Comparison of ENCODE assay signal across 8 cellular contexts in genomic region chr4:73662709-73663546, GRCh38. TPM values are rescaled to one million over a fixed set of nuclear protein-coding genes. Genes with fewer than 3 reads are reported as not detected.
DNase-seq lines count a peak whose midpoint lies in the region; ATAC-seq and TF ChIP-seq lines count a peak whose summit lies in the region.

No MANE protein-coding gene starts in this region.

- H3K36me3 Mint-ChIP-seq in T-helper 2 cell treated with Interferon-gamma antibody and Interleukin-4, amounts not matched to agents 5 μg/mL and 100 μg/mL, for 36 hours (ENCODE audit: low read depth) = no peaks in the 10 kb centered on the region
- H3K36me3 Mint-ChIP-seq in CD4-positive, alpha-beta memory T cell = no peaks in the 10 kb centered on the region

- ATAC-seq in GM21717 (IDR thresholded peaks at IDR 0.05; ENCODE audit: unreplicated experiment) = peak; percentile 73
- no peak for ATAC-seq in gastroesophageal sphincter

- peaks cover 3% of the 10 kb centered on the region for H3K4me1 Mint-ChIP-seq in T-helper 2 cell treated with Interferon-gamma antibody and Interleukin-4, amounts not matched to agents 5 μg/mL and 100 μg/mL, for 36 hours (ENCODE audit: low read depth)
- no peaks in the 10 kb centered on the region for H3K4me1 Mint-ChIP-seq in CD4-positive, alpha-beta memory T cell

- no peak overlapping the region for H3K4me3 Mint-ChIP-seq in T-helper 2 cell treated with Interferon-gamma antibody and Interleukin-4, amounts not matched to agents 5 μg/mL and 100 μg/mL, for 36 hours
- H3K4me3 Mint-ChIP-seq in CD4-positive, alpha-beta memory T cell = no peak overlapping the region

- DNase-seq in GDM1 (lab: John Stamatoyannopoulos, UW) = peak; percentile 43
- DNase-seq in MM.1S = peak; percentile 20
- DNase-seq in SK-N-DZ (ENCODE audit: low spot score) = peak; percentile 12
- DNase-seq in smooth muscle cell of the brain vasculature (ENCODE audit: low read depth, low spot score) = peak; percentile 49
- no peak for DNase-seq in T-helper 2 cell treated with Interferon-gamma antibody and Interleukin-4, amounts not matched to agents 5 μg/mL and 100 μg/mL, for 36 hours (ENCODE audit: low spot score)
- DNase-seq in CD4-positive, alpha-beta memory T cell = no peak

- no peak for TF ChIP-seq POLR2A in gastroesophageal sphincter (IDR thresholded peaks at IDR 0.05)

- no peak overlapping the region for H2AFZ ChIP-seq in MM.1S (ENCODE audit: low read length)

- H3K4me1 ChIP-seq in MM.1S (ENCODE audit: low read length) = no peaks in the 10 kb centered on the region
- H3K4me1 ChIP-seq in gastroesophageal sphincter = peaks cover 0 to 11% (median 0%) of the 10 kb centered on the region in 3 donors
- no peaks in the 10 kb centered on the region for H3K4me1 ChIP-seq in CD4-positive, alpha-beta memory T cell (ENCODE audit: insufficient read depth, low read length)

- POLR2A ChIA-PET in CD4-positive, alpha-beta memory T cell (lab: Charles Lee; ENCODE audit: partially characterized antibody) = no interaction called here

- H3K36me3 ChIP-seq in MM.1S (replicated peaks; ENCODE audit: insufficient read depth, low read length) = no peaks in the 10 kb centered on the region
- H3K36me3 ChIP-seq in gastroesophageal sphincter = no peaks in the 10 kb centered on the region
- H3K36me3 ChIP-seq in CD4-positive, alpha-beta memory T cell (ENCODE audit: insufficient read depth, low read length) = no peaks in the 10 kb centered on the region

- H3F3A ChIP-seq in MM.1S (ENCODE audit: insufficient read depth, low read length) = no peaks in the 10 kb centered on the region

- H3K9me3 ChIP-seq in MM.1S (replicated peaks; ENCODE audit: insufficient read depth, low read length) (no peaks in the 10 kb centered on the region), gastroesophageal sphincter (no peaks in the 10 kb centered on the region)
- no peaks in the 10 kb centered on the region for H3K9me3 ChIP-seq in CD4-positive, alpha-beta memory T cell (ENCODE audit: control insufficient read depth in 1 of 2, low read length in 2 of 2)

- H3K79me2 ChIP-seq in MM.1S (ENCODE audit: low read length) = no peaks in the 10 kb centered on the region

- peak; percentile 43 for TF ChIP-seq CTCF in MM.1S (IDR thresholded peaks at IDR 0.05; ENCODE audit: low read length)
- TF ChIP-seq CTCF in gastroesophageal sphincter (IDR thresholded peaks at IDR 0.05) = peak; percentile 11 to 49 (median 42)

- H3K27ac Mint-ChIP-seq in T-helper 2 cell treated with Interferon-gamma antibody and Interleukin-4, amounts not matched to agents 5 μg/mL and 100 μg/mL, for 36 hours = no peak overlapping the region
- H3K27ac Mint-ChIP-seq in CD4-positive, alpha-beta memory T cell = no peak overlapping the region

- H3K27me3 ChIP-seq in MM.1S (replicated peaks; ENCODE audit: insufficient read depth, low read length) (no peaks in the 10 kb centered on the region), gastroesophageal sphincter (no peaks in the 10 kb centered on the region)
- H3K27me3 ChIP-seq in CD4-positive, alpha-beta memory T cell (ENCODE audit: insufficient read depth, low read length) = no peaks in the 10 kb centered on the region

- H3K27ac ChIP-seq in MM.1S (ENCODE audit: low read length) = no peak overlapping the region
- no peak overlapping the region for H3K27ac ChIP-seq in gastroesophageal sphincter
- H3K27ac ChIP-seq in CD4-positive, alpha-beta memory T cell (ENCODE audit: low read depth, low read length) = no peak overlapping the region

- H3K4me3 ChIP-seq in MM.1S (ENCODE audit: low read length) (no peak overlapping the region), gastroesophageal sphincter (no peak overlapping the region)
- H3K4me3 ChIP-seq in CD4-positive, alpha-beta memory T cell (ENCODE audit: low read length in 2 of 2) = no peak overlapping the region

- peaks cover 2% of the 10 kb centered on the region for H3K27me3 Mint-ChIP-seq in T-helper 2 cell treated with Interferon-gamma antibody and Interleukin-4, amounts not matched to agents 5 μg/mL and 100 μg/mL, for 36 hours (ENCODE audit: low read depth)
- no peaks in the 10 kb centered on the region for H3K27me3 Mint-ChIP-seq in CD4-positive, alpha-beta memory T cell

- H3K9ac ChIP-seq in MM.1S (ENCODE audit: low read length) = no peak overlapping the region

- CTCF ChIA-PET in CD4-positive, alpha-beta memory T cell (lab: Charles Lee; ENCODE audit: partially characterized antibody) = interaction anchor here (0.6 to 0.7 kb wide), 2 partner anchors 9 to 12 kb away, joined by 3 read pairs; no protein-coding TSS in a partner anchor

- H3K9me3 Mint-ChIP-seq in T-helper 2 cell treated with Interferon-gamma antibody and Interleukin-4, amounts not matched to agents 5 μg/mL and 100 μg/mL, for 36 hours = no peaks in the 10 kb centered on the region
- no peaks in the 10 kb centered on the region for H3K9me3 Mint-ChIP-seq in CD4-positive, alpha-beta memory T cell

- no peaks in the 10 kb centered on the region for H3K9me2 ChIP-seq in MM.1S (replicated peaks; ENCODE audit: insufficient read depth, low read length)

- no peaks in the 10 kb centered on the region for H4K20me1 ChIP-seq in MM.1S (ENCODE audit: insufficient read depth, low read length)

- intact Hi-C loops in CD4-positive, alpha-beta memory T cell (cut with micrococcal nuclease) = no loop called here

- H3K4me2 ChIP-seq in MM.1S (ENCODE audit: low read depth, low read length) = no peak overlapping the region

- no peak for TF ChIP-seq EP300 in gastroesophageal sphincter (IDR thresholded peaks at IDR 0.05)

- whole genome bisulfite sequencing in gastroesophageal sphincter (ENCODE audit: low coverage in 1 of 2), 2 donors = 33 to 42% methylated on average over 5 to 6 of the region's 6 CpGs

RNA-seq across cellular contexts. Expression of gene RASSF6, which starts 42.7 kb away (rescaled TPM):
- polyA plus RNA-seq in SK-N-DZ (2014; cell fraction: cytosol; rRNA removed) = 0.51 and 1.1 TPM in 2 replicates
- 0.17 and 1.9 TPM in 2 replicates for polyA plus RNA-seq in SK-N-DZ (2014; cell fraction: nucleus; rRNA removed)
- 1 to 10 TPM in 1 of 4 donors, under 1 TPM in 3; 0.15 to 3.8 (median 0.50) TPM for total RNA-seq in gastroesophageal sphincter
- total RNA-seq in CD4-positive, alpha-beta memory T cell = under 1 TPM; 0.81 to 0.89 TPM
- 1 to 10 TPM; 1.2 to 2.2 TPM for polyA plus RNA-seq in CD4-positive, alpha-beta memory T cell

Comparison
In these comparisons a context has a peak if more than half of its experiments do, and no peak if none do; other contexts are left out.
1. DNase-seq: peak in GDM1 (single experiment), MM.1S (single experiment), SK-N-DZ (single experiment) and smooth muscle cell of the brain vasculature (single experiment); none in T-helper 2 cell treated with Interferon-gamma antibody and Interleukin-4, amounts not matched to agents 5 μg/mL and 100 μg/mL, for 36 hours (single experiment) and CD4-positive, alpha-beta memory T cell (0 of 5).